Comparison of ENCODE assay signal across 18 cellular contexts in the genomic region with DNA sequence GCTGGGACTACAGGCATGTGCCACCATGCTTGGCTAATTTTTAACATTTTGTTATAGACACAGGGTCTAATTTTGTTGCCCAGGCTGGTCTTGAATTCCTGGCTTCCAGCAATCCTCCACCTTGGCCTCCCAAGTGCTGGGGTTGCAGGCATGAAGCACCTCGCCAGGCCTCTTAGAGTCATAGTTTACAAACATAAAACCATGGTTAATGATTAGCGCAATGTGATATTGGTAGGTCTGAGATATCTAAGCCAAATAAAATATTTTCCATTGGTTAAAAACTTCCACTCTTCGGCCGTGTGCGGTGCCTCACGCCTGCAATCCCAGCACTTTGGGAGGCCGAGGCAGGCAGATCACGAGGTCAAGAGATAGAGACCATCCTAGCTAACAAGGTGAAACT. TPM values are rescaled to one million over a fixed set of nuclear protein-coding genes. Genes with fewer than 3 reads are reported as not detected.
DNase-seq lines count a peak whose midpoint lies in the region; ATAC-seq, FAIRE-seq and TF ChIP-seq lines count a peak whose summit lies in the region.
"Had no signal": no experiment of that assay in that cellular context is flagged by ENCODE, and none has a peak within 500 bp of the region (broad histone marks: within the 10 kb centered on the region; RNA-seq: fewer than 3 reads in every experiment).

No MANE protein-coding gene starts in this region.

- H3K27me3 ChIP-seq in lower lobe of right lung (ENCODE audit: low read depth) (no peaks in the 10 kb centered on the region), thyroid gland (no peaks in the 10 kb centered on the region)

- peaks cover 12 to 50% of the 10 kb centered on the region in 2 donors for H3K36me3 ChIP-seq in kidney (ENCODE audit: control insufficient read depth in 1 of 2, insufficient read depth in 2 of 2, low read length in 2 of 2)
- peaks cover 91% of the 10 kb centered on the region for H3K36me3 ChIP-seq in lower lobe of right lung
- peaks cover 2 to 5% of the 10 kb centered on the region in 2 donors for H3K36me3 ChIP-seq in thyroid gland

- H3K9ac ChIP-seq in kidney (ENCODE audit: low read length in 2 of 2) = no peak overlapping the region

- TF ChIP-seq CTCF in kidney (IDR thresholded peaks at IDR 0.05; ENCODE audit: borderline replicate concordance, extremely low read depth, insufficient read depth) = no peak
- TF ChIP-seq CTCF in lower lobe of right lung (IDR thresholded peaks at IDR 0.05) = no peak
- no peak for TF ChIP-seq CTCF in thyroid gland (IDR thresholded peaks at IDR 0.05)

- no peak for TF ChIP-seq POLR2A in thyroid gland (IDR thresholded peaks at IDR 0.05)

- peak; percentile 76 to 81 for ATAC-seq in lower lobe of right lung
- no peak for ATAC-seq in GM18511 (IDR thresholded peaks at IDR 0.05; ENCODE audit: unreplicated experiment)
- ATAC-seq: A549, GM23338 had no signal

- peaks cover 6 to 16% of the 10 kb centered on the region in 2 donors for H3K4me1 ChIP-seq in kidney (ENCODE audit: control insufficient read depth in 1 of 2, insufficient read depth in 1 of 2, low read depth in 1 of 2, low read length in 2 of 2)
- peaks cover 63% of the 10 kb centered on the region for H3K4me1 ChIP-seq in lower lobe of right lung
- peaks cover 65 to 92% of the 10 kb centered on the region in 2 donors for H3K4me1 ChIP-seq in thyroid gland

- DNase-seq in DMS53 treated with DMSO at 0.1 percent for 48 hours (lab: John Stamatoyannopoulos, UW; ENCODE audit: unreplicated experiment) = peak; percentile 3
- DNase-seq in kidney = no peak
- DNase-seq in lower lobe of right lung = peak; percentile 66
- DNase-seq in thyroid gland = no peak
- DNase-seq in HTR-8/SVneo (ENCODE audit: insufficient read length, low spot score) = no peak
- DNase-seq in AG20443 (ENCODE audit: low spot score) = no peak
- no peak for DNase-seq in T-helper 1 cell
- DNase-seq: AML-193, DND-41, GDM1, Karpas-422, NCI-H1930, NCI-H2171 treated with DMSO at 0.1 percent for 48 hours, SHP77 had no signal

- H3K4me3 ChIP-seq in kidney (ENCODE audit: low read length in 2 of 2) (no peak overlapping the region), lower lobe of right lung (no peak overlapping the region), thyroid gland (replicated peaks in 1 of 3) (no peak overlapping the region)
- H3K4me3 ChIP-seq: A549, GM23338 had no signal

- H3K27ac ChIP-seq in kidney (ENCODE audit: low read depth in 2 of 2, low read length in 2 of 2) (peak overlapping the region; percentile 47 to 60), lower lobe of right lung (peak overlapping the region; percentile 66), thyroid gland (peak overlapping the region; percentile 82 to 93 (median 89))

- WGBS in thyroid gland, 2 donors = 89 to 92% methylated on average over 8 of the region's 8 CpGs

- intact Hi-C loops in kidney (cut with DNase I) (no loop called here), lower lobe of right lung (cut with DNase I) (no loop called here), thyroid gland (cut with DNase I) (no loop called here)

- H3K9me3 ChIP-seq in kidney (ENCODE audit: control insufficient read depth in 1 of 2, low read length in 2 of 2) (no peaks in the 10 kb centered on the region), lower lobe of right lung (no peaks in the 10 kb centered on the region), thyroid gland (no peaks in the 10 kb centered on the region)
- H3K9me3 ChIP-seq: A549 had no signal

- FAIRE-seq in kidney (lab: Jason Lieb, UNC) = no peak
- FAIRE-seq in HTR-8/SVneo (lab: Jason Lieb, UNC) = no peak
- FAIRE-seq: A549, RCC 7860 had no signal

RNA-seq across cellular contexts. Expression of gene TXNDC11, which starts 16.6 kb away (rescaled TPM):
- 60.8 TPM for total RNA-seq in kidney
- 70.9 TPM for polyA plus RNA-seq in kidney (ENCODE audit: insufficient read depth, low read depth, low replicate concordance)
- total RNA-seq in lower lobe of right lung = 88.2 TPM
- total RNA-seq in thyroid gland = 100 to 1,000 TPM in 3 of 4 donors, 10 to 100 TPM in 1; 77.3 to 135 (median 115) TPM

RNA-seq across cellular contexts. Expression of gene SNN, which starts 57.8 kb away (rescaled TPM):
- total RNA-seq in kidney (21.9 TPM), lower lobe of right lung (25.5 TPM), thyroid gland (10 to 100 TPM; 31.5 to 50.6 (median 36.3) TPM)
- polyA plus RNA-seq in kidney (ENCODE audit: insufficient read depth, low read depth, low replicate concordance) = 16.6 TPM

Comparison
In these comparisons a context has a peak if more than half of its experiments do, and no peak if none do; other contexts are left out.
1. DNase-seq: peak in DMS53 treated with DMSO at 0.1 percent for 48 hours (single experiment) and lower lobe of right lung (single experiment); none in kidney (single experiment), thyroid gland (0 of 2), HTR-8/SVneo (single experiment), AG20443 (single experiment) and T-helper 1 cell (0 of 5).
2. Peak in every context shown above with its lines, with median percentiles within 50 percentile points of each other: H3K27ac ChIP-seq.